11 cellular contexts compared by ENCODE assay signal in genomic region chr21:33644383-33645074, GRCh38. TPM values are rescaled to one million over a fixed set of nuclear protein-coding genes. Genes with fewer than 3 reads are reported as not detected.
A peak's percentile ranks its signal among the peaks of the same experiment; 100 is the strongest.
DNase-seq lines count a peak whose midpoint lies in the region; ATAC-seq and TF ChIP-seq lines count a peak whose summit lies in the region.
"Had no signal": no experiment of that assay in that cellular context is flagged by ENCODE, and none has a peak within 500 bp of the region (broad histone marks: within the 10 kb centered on the region; RNA-seq: fewer than 3 reads in every experiment).

No MANE protein-coding gene starts in this region.

- no peaks in the 10 kb centered on the region for H3K4me1 ChIP-seq in NT2/D1 (ENCODE audit: insufficient read depth, insufficient read length)
- peaks cover 14 to 49% (median 16%) of the 10 kb centered on the region in 3 donors for H3K4me1 ChIP-seq in esophagus squamous epithelium

- H3K79me2 ChIP-seq in neural cell (replicated peaks; ENCODE audit: insufficient read depth, low read length), result peaks cover 76% of the 10 kb centered on the region

- TF ChIP-seq EP300 in neural cell (conservative IDR thresholded peaks at IDR 0.05; ENCODE audit: poor library complexity, severe bottlenecking), result no peak

- peak overlapping the region; percentile 57 for H3K4me2 ChIP-seq in neural cell (ENCODE audit: low read length)

- H3K27me3 ChIP-seq in CD4-positive, alpha-beta T cell (ENCODE audit: control insufficient read depth, insufficient read depth, low read length), result peaks cover 17% of the 10 kb centered on the region
- H3K27me3 ChIP-seq in NT2/D1 (ENCODE audit: insufficient read depth, insufficient read length), result no peaks in the 10 kb centered on the region
- no peaks in the 10 kb centered on the region for H3K27me3 ChIP-seq in neural cell (ENCODE audit: insufficient read depth, low read depth, low read length)
- no peaks in the 10 kb centered on the region for H3K27me3 ChIP-seq in esophagus squamous epithelium

- WGBS in esophagus squamous epithelium, 2 donors, result 44 to 51% methylated on average over 8 to 10 of the region's 11 CpGs

- TF ChIP-seq RAD21 in neural cell (conservative IDR thresholded peaks at IDR 0.05), result no peak

- peaks cover 3% of the 10 kb centered on the region for H4K20me1 ChIP-seq in neural cell (ENCODE audit: insufficient read depth)

- CTCF ChIA-PET in CD4-positive, alpha-beta T cell (lab: Charles Lee), result interaction anchor here (0.6 kb wide), 1 partner anchor 670 kb away, joined by 3 read pairs; no protein-coding TSS in a partner anchor

- no peak for DNase-seq in CD4-positive, alpha-beta T cell
- no peak for DNase-seq in NT2/D1 (ENCODE audit: low read depth, low spot score)
- no peak for DNase-seq in epithelial cell of prostate (ENCODE audit: low read depth, low spot score)
- no peak for DNase-seq in esophagus squamous epithelium (lab: John Stamatoyannopoulos, UW)
- DNase-seq in NCI-H2171 treated with DMSO at 0.1 percent for 48 hours (lab: John Stamatoyannopoulos, UW), result no peak
- no peak for DNase-seq in NCI-H1092 (lab: John Stamatoyannopoulos, UW)
- DNase-seq in stimulated activated CD4-positive, alpha-beta T cell treated with anti-CD3 and anti-CD28 coated beads, Interleukin-12 subunit alpha, Interleukin-12 subunit beta, amount 100 ng/mL, for 4 hours, result no peak
- DNase-seq: central memory CD4-positive, alpha-beta T cell; NCI-H1048; posterior cingulate gyrus had no signal

- no peak overlapping the region for H3K27ac ChIP-seq in CD4-positive, alpha-beta T cell (ENCODE audit: low read depth, low read length)
- peak overlapping the region; percentile 85 for H3K27ac ChIP-seq in epithelial cell of prostate
- H3K27ac ChIP-seq in neural cell (ENCODE audit: low read length), result peak overlapping the region; percentile 85
- H3K27ac ChIP-seq in esophagus squamous epithelium, result peak overlapping the region in 2 of 4 donors; percentile 94 to 96

- H3K9me2 ChIP-seq in neural cell (ENCODE audit: insufficient read depth, low read length), result no peaks in the 10 kb centered on the region

- no peaks in the 10 kb centered on the region for H3K9me3 ChIP-seq in CD4-positive, alpha-beta T cell (ENCODE audit: control insufficient read depth, low read length)
- H3K9me3 ChIP-seq in NT2/D1 (ENCODE audit: insufficient read depth, low read length) (no peaks in the 10 kb centered on the region), neural cell (ENCODE audit: low read length) (no peaks in the 10 kb centered on the region), esophagus squamous epithelium (no peaks in the 10 kb centered on the region)

- TF ChIP-seq POLR2A in esophagus squamous epithelium (IDR thresholded peaks at IDR 0.05), result no peak

- no peaks in the 10 kb centered on the region for H3F3A ChIP-seq in neural cell (ENCODE audit: insufficient read depth, low read length, poor library complexity, severe bottlenecking)

- H3K4me1 Mint-ChIP-seq in CD4-positive, alpha-beta T cell (ENCODE audit: low read depth), result peaks cover 23% of the 10 kb centered on the region

- H2AFZ ChIP-seq in neural cell (ENCODE audit: low read depth, low read length), result no peak overlapping the region

- peaks cover 14% of the 10 kb centered on the region for H3K36me3 Mint-ChIP-seq in CD4-positive, alpha-beta T cell (ENCODE audit: low read depth)

- peak overlapping the region; percentile 94 for H3K4me3 ChIP-seq in NT2/D1 (ENCODE audit: insufficient read length, low read depth)
- peak overlapping the region; percentile 77 for H3K4me3 ChIP-seq in neural cell (ENCODE audit: low read length)
- peak overlapping the region in 2 of 4 donors; percentile 81 to 97 for H3K4me3 ChIP-seq in esophagus squamous epithelium

- intact Hi-C loops in CD4-positive, alpha-beta T cell (cut with DNase I, micrococcal nuclease), result loop anchor here (5.0 to 10.0 kb wide), 6 partner anchors 152 to 1252 kb away; partner anchors contain the start of genes ATP5PO (in 1 of the 2), DNAJC28 (in 1 of the 2), MRPS6 (in 1 of the 2) and RCAN1 (in 1 of the 2)
- intact Hi-C loops in esophagus squamous epithelium (cut with DNase I), result no loop called here

- TF ChIP-seq CTCF in CD4-positive, alpha-beta T cell (IDR thresholded peaks at IDR 0.05), result no peak
- TF ChIP-seq CTCF in neural cell (IDR thresholded peaks at IDR 0.05; ENCODE audit: poor library complexity, severe bottlenecking), result no peak
- TF ChIP-seq CTCF in esophagus squamous epithelium (IDR thresholded peaks at IDR 0.05), result no peak

- peak overlapping the region; percentile 94 for H3K4me3 Mint-ChIP-seq in CD4-positive, alpha-beta T cell

- peaks cover 20% of the 10 kb centered on the region for H3K36me3 ChIP-seq in NT2/D1 (ENCODE audit: insufficient read depth, insufficient read length, low read length)
- no peaks in the 10 kb centered on the region for H3K36me3 ChIP-seq in neural cell (ENCODE audit: insufficient read depth, low read length)
- no peaks in the 10 kb centered on the region for H3K36me3 ChIP-seq in esophagus squamous epithelium

- POLR2A ChIA-PET in CD4-positive, alpha-beta T cell (lab: Charles Lee), result no interaction called here

- peaks cover 13% of the 10 kb centered on the region for H3K27me3 Mint-ChIP-seq in CD4-positive, alpha-beta T cell

- H3K9ac ChIP-seq in NT2/D1 (ENCODE audit: insufficient read length, low read depth), result peak overlapping the region; percentile 94
- peak overlapping the region; percentile 84 for H3K9ac ChIP-seq in neural cell (ENCODE audit: low read length)

- no peak overlapping the region for H3K27ac Mint-ChIP-seq in CD4-positive, alpha-beta T cell

- no peak for ATAC-seq in CD4-positive, alpha-beta T cell (ENCODE audit: poor library complexity)

- no peaks in the 10 kb centered on the region for H3K9me3 Mint-ChIP-seq in CD4-positive, alpha-beta T cell

TF ChIP-seq in neural cell, 6 proteins besides CTCF, POLR2A, EP300 and RAD21:
- no peak for TF ChIP-seq MXI1 (conservative IDR thresholded peaks at IDR 0.05; ENCODE audit: poor library complexity, severe bottlenecking)
- no peak for TF ChIP-seq SMC3 (conservative IDR thresholded peaks at IDR 0.05; ENCODE audit: poor library complexity)

RNA-seq across cellular contexts. Expression of gene ITSN1, which starts 2.2 kb away (rescaled TPM):
- 1 to 10 TPM; 2.1 to 3.0 TPM for total RNA-seq in CD4-positive, alpha-beta T cell
- 35.1 and 48.9 TPM in 2 replicates for polyA plus RNA-seq in neural cell
- 88.1 and 101 TPM in 2 replicates for polyA minus RNA-seq in neural cell
- 10 to 100 TPM in 3 of 4 donors, 1 to 10 TPM in 1; 9.5 to 27.1 (median 11.6) TPM for total RNA-seq in esophagus squamous epithelium

RNA-seq across cellular contexts. Expression of gene CRYZL1, which starts 3.0 kb away (rescaled TPM):
- total RNA-seq in CD4-positive, alpha-beta T cell, result 10 to 100 TPM; 28.6 to 30.5 TPM
- polyA plus RNA-seq in neural cell, result 40.5 and 54.3 TPM in 2 replicates
- 70.2 and 71.1 TPM in 2 replicates for polyA minus RNA-seq in neural cell
- total RNA-seq in esophagus squamous epithelium, result 10 to 100 TPM in 3 of 4 donors, 1 to 10 TPM in 1; 7.9 to 25.7 (median 15.3) TPM

RNA-seq across cellular contexts. Expression of gene DONSON, which starts 56.0 kb away (rescaled TPM):
- 10 to 100 TPM; 11.9 to 13.5 TPM for total RNA-seq in CD4-positive, alpha-beta T cell
- polyA plus RNA-seq in neural cell, result 46.2 and 56.6 TPM in 2 replicates
- 22.9 and 23.6 TPM in 2 replicates for polyA minus RNA-seq in neural cell
- 10 to 100 TPM in 3 of 4 donors, 1 to 10 TPM in 1; 6.1 to 13.2 (median 11.9) TPM for total RNA-seq in esophagus squamous epithelium
